Comparison of ENCODE assay signal across 12 cellular contexts in genomic region chr2:85291425-85292023, GRCh38. TPM values are rescaled to one million over a fixed set of nuclear protein-coding genes. Genes with fewer than 3 reads are reported as not detected.
DNase-seq lines count a peak whose midpoint lies in the region; ATAC-seq and TF ChIP-seq lines count a peak whose summit lies in the region.
"Had no signal": no experiment of that assay in that cellular context is flagged by ENCODE, and none has a peak within 500 bp of the region (broad histone marks: within the 10 kb centered on the region; RNA-seq: fewer than 3 reads in every experiment).

No MANE protein-coding gene starts in this region.

- no peaks in the 10 kb centered on the region for H3K4me1 ChIP-seq in BE2C

- TF ChIP-seq CTCF in BE2C (IDR thresholded peaks at IDR 0.05; ENCODE audit: low read depth, low read length) = no peak

- H3K36me3 ChIP-seq in BE2C = no peaks in the 10 kb centered on the region

- no peaks in the 10 kb centered on the region for H3K9me3 ChIP-seq in BE2C

- H3K27me3 Mint-ChIP-seq in activated T-helper 17 cell treated with anti-CD3 and anti-CD28 coated beads, Interleukin-2, amount 50 U/mL, for 72 hours = no peaks in the 10 kb centered on the region
- H3K27me3 Mint-ChIP-seq in memory B cell = peaks cover 5% of the 10 kb centered on the region
- H3K27me3 Mint-ChIP-seq: stimulated activated memory B cell treated with anti-CD40 and anti-IgM and Interleukin-4, amounts not matched to agents 10 μg/mL and 1 μg/mL and 100 μg/mL, for 72 hours had no signal

- H3K27me3 ChIP-seq in BE2C = no peaks in the 10 kb centered on the region

- H3K4me1 Mint-ChIP-seq in activated T-helper 17 cell treated with anti-CD3 and anti-CD28 coated beads, Interleukin-2, amount 50 U/mL, for 72 hours = peaks cover 19% of the 10 kb centered on the region
- peaks cover 4% of the 10 kb centered on the region for H3K4me1 Mint-ChIP-seq in memory B cell

- H3K4me3 Mint-ChIP-seq in activated T-helper 17 cell treated with anti-CD3 and anti-CD28 coated beads, Interleukin-2, amount 50 U/mL, for 72 hours = peak overlapping the region; percentile 64
- peak overlapping the region; percentile 9 for H3K4me3 Mint-ChIP-seq in memory B cell
- H3K4me3 Mint-ChIP-seq: stimulated activated memory B cell treated with anti-CD40 and anti-IgM and Interleukin-4, amounts not matched to agents 10 μg/mL and 1 μg/mL and 100 μg/mL, for 72 hours had no signal

- peaks cover 6% of the 10 kb centered on the region for H3K36me3 Mint-ChIP-seq in activated T-helper 17 cell treated with anti-CD3 and anti-CD28 coated beads, Interleukin-2, amount 50 U/mL, for 72 hours (ENCODE audit: low read depth)
- H3K36me3 Mint-ChIP-seq in memory B cell = no peaks in the 10 kb centered on the region
- H3K36me3 Mint-ChIP-seq: stimulated activated memory B cell treated with anti-CD40 and anti-IgM and Interleukin-4, amounts not matched to agents 10 μg/mL and 1 μg/mL and 100 μg/mL, for 72 hours had no signal

- H3K27ac Mint-ChIP-seq in activated T-helper 17 cell treated with anti-CD3 and anti-CD28 coated beads, Interleukin-2, amount 50 U/mL, for 72 hours = peak overlapping the region; percentile 90
- H3K27ac Mint-ChIP-seq in memory B cell = peak overlapping the region; percentile 91
- H3K27ac Mint-ChIP-seq: stimulated activated memory B cell treated with anti-CD40 and anti-IgM and Interleukin-4, amounts not matched to agents 10 μg/mL and 1 μg/mL and 100 μg/mL, for 72 hours had no signal

- ATAC-seq in HG02798 (IDR thresholded peaks at IDR 0.05; ENCODE audit: poor library complexity, unreplicated experiment) (peak; percentile 45), memory B cell (ENCODE audit: low read depth) (peak; percentile 63), HG03520 (IDR thresholded peaks at IDR 0.05; ENCODE audit: unreplicated experiment) (no peak)
- ATAC-seq in activated T-helper 17 cell treated with anti-CD3 and anti-CD28 coated beads, Interleukin-2, amount 50 U/mL, for 72 hours (replicated peaks) = peak; percentile 64
- ATAC-seq: stimulated activated memory B cell treated with anti-CD40 and anti-IgM and Interleukin-4, amounts not matched to agents 10 μg/mL and 1 μg/mL and 100 μg/mL, for 72 hours had no signal

- no peaks in the 10 kb centered on the region for H3K9me3 Mint-ChIP-seq in activated T-helper 17 cell treated with anti-CD3 and anti-CD28 coated beads, Interleukin-2, amount 50 U/mL, for 72 hours
- H3K9me3 Mint-ChIP-seq in memory B cell = no peaks in the 10 kb centered on the region
- H3K9me3 Mint-ChIP-seq: stimulated activated memory B cell treated with anti-CD40 and anti-IgM and Interleukin-4, amounts not matched to agents 10 μg/mL and 1 μg/mL and 100 μg/mL, for 72 hours had no signal

- DNase-seq in CD1c-positive myeloid dendritic cell (ENCODE audit: extremely low spot score) (peak; percentile 34), memory B cell (ENCODE audit: low spot score in 2 of 2) (no peak), retina (no peak), NCI-H524 (lab: John Stamatoyannopoulos, UW) (no peak), BE2C (no peak)
- DNase-seq: activated gamma-delta T cell; NCI-H1930; stimulated activated CD4-positive, alpha-beta T cell treated with anti-CD3 and anti-CD28 coated beads, Interleukin-15, amount 100 ng/mL, for 24 hours had no signal

- H3K4me3 ChIP-seq in BE2C (ENCODE audit: low read depth, low read length) = no peak overlapping the region

RNA-seq across cellular contexts. Expression of gene TGOLN2, which starts 36.3 kb away (rescaled TPM):
- 100 to 1,000 TPM; 109 to 139 TPM for total RNA-seq in activated T-helper 17 cell treated with anti-CD3 and anti-CD28 coated beads, Interleukin-2, amount 50 U/mL, for 72 hours
- 29.5 TPM for polyA plus RNA-seq in BE2C (2012; ENCODE audit: insufficient read depth, insufficient read length, low read depth)
